Comparison of ENCODE assay signal across 16 cellular contexts in genomic region chr14:104267895-104268294, GRCh38.
A peak's percentile ranks its signal among the peaks of the same experiment; 100 is the strongest.
DNase-seq lines count a peak whose midpoint lies in the region; ATAC-seq and TF ChIP-seq lines count a peak whose summit lies in the region.
"Had no signal": no experiment of that assay in that cellular context is flagged by ENCODE, and none has a peak within 500 bp of the region (broad histone marks: within the 10 kb centered on the region; RNA-seq: fewer than 3 reads in every experiment).

No MANE protein-coding gene starts in this region.

- peaks cover 0 to 11% (median 0%) of the 10 kb centered on the region in 11 experiments; a peak in 4 of 22 replicates for H3K9me3 ChIP-seq in BLaER1 treated with 17β-estradiol and CSF1 and Interleukin-3, amounts not matched to agents 10 nM and 100 nM (replicated peaks in 1 of 11)
- H3K9me3 ChIP-seq: psoas muscle had no signal

- no peak overlapping the region; a peak in 1 of 20 replicates for H3K4me3 ChIP-seq in BLaER1 treated with 17β-estradiol and CSF1 and Interleukin-3, amounts not matched to agents 10 nM and 100 nM
- H3K4me3 ChIP-seq in GM23338 = no peak overlapping the region
- H3K4me3 ChIP-seq: psoas muscle had no signal

- H3K79me2 ChIP-seq in GM23338 (replicated peaks; ENCODE audit: insufficient read depth) = no peaks in the 10 kb centered on the region

- H2AFZ ChIP-seq in GM23338 = peak overlapping the region; percentile 48; the same call in 1 of the 2 replicates

- peak; percentile 37 for ATAC-seq in GM23338
- no peak for ATAC-seq in naive thymus-derived CD8-positive, alpha-beta T cell
- ATAC-seq: psoas muscle had no signal

- H3K27me3 ChIP-seq in BLaER1 treated with 17β-estradiol and CSF1 and Interleukin-3, amounts not matched to agents 10 nM and 100 nM = no peaks in the 10 kb centered on the region
- H3K27me3 ChIP-seq in GM23338 (ENCODE audit: insufficient read depth) = no peaks in the 10 kb centered on the region

- H3K4me2 ChIP-seq in BLaER1 treated with 17β-estradiol and CSF1 and Interleukin-3, amounts not matched to agents 10 nM and 100 nM = peak overlapping the region; percentile 25 to 66 (median 45)
- H3K4me2 ChIP-seq in GM23338 = no peak overlapping the region

- H4K20me1 ChIP-seq in BLaER1 treated with 17β-estradiol and CSF1 and Interleukin-3, amounts not matched to agents 10 nM and 100 nM = no peaks in the 10 kb centered on the region
- no peaks in the 10 kb centered on the region for H4K20me1 ChIP-seq in GM23338 (replicated peaks; ENCODE audit: insufficient read depth)

- H3K36me3 ChIP-seq in BLaER1 treated with 17β-estradiol and CSF1 and Interleukin-3, amounts not matched to agents 10 nM and 100 nM = no peaks in the 10 kb centered on the region
- no peaks in the 10 kb centered on the region for H3K36me3 ChIP-seq in GM23338 (ENCODE audit: insufficient read depth)

- H3K9me2 ChIP-seq in GM23338 (ENCODE audit: insufficient read depth) = no peaks in the 10 kb centered on the region

- no peak for TF ChIP-seq CTCF in GM23338 (conservative IDR thresholded peaks at IDR 0.05; ENCODE audit: low read depth in 2 of 2)

- POLR2A ChIA-PET in naive thymus-derived CD8-positive, alpha-beta T cell (lab: Charles Lee) = no interaction called here

- H3K4me1 Mint-ChIP-seq in GM23338 = peaks cover 15% of the 10 kb centered on the region
- peaks cover 1 to 10% (median 4%) of the 10 kb centered on the region in 4 donors for H3K4me1 Mint-ChIP-seq in naive thymus-derived CD8-positive, alpha-beta T cell

- H3K4me3 Mint-ChIP-seq in GM23338 = no peak overlapping the region
- peak overlapping the region in 8 of 10 donors; percentile 50 to 74 (median 62) for H3K4me3 Mint-ChIP-seq in naive thymus-derived CD8-positive, alpha-beta T cell

- peaks cover 0 to 52% (median 42%) of the 10 kb centered on the region in 10 experiments; a peak in 16 of 20 replicates for H3K4me1 ChIP-seq in BLaER1 treated with 17β-estradiol and CSF1 and Interleukin-3, amounts not matched to agents 10 nM and 100 nM
- no peaks in the 10 kb centered on the region for H3K4me1 ChIP-seq in GM23338 (ENCODE audit: insufficient read depth)
- H3K4me1 ChIP-seq: psoas muscle had no signal

- no peak overlapping the region for H3K27ac Mint-ChIP-seq in GM23338
- peak overlapping the region in 2 of 10 donors; percentile 38 to 71 for H3K27ac Mint-ChIP-seq in naive thymus-derived CD8-positive, alpha-beta T cell

- DNase-seq in GM23338 (ENCODE audit: low spot score) = peak; percentile 36
- DNase-seq in ecto neural progenitor cell (ENCODE audit: low spot score) = peak; percentile 36
- no peak for DNase-seq in naive thymus-derived CD8-positive, alpha-beta T cell
- no peak for DNase-seq in NCI-H82 treated with DMSO at 0.1 percent for 48 hours (lab: John Stamatoyannopoulos, UW; ENCODE audit: unreplicated experiment)
- no peak for DNase-seq in UCSD-AML1 (lab: John Stamatoyannopoulos, UW; ENCODE audit: unreplicated experiment)
- no peak for DNase-seq in COLO829 (ENCODE audit: low spot score)
- no peak for DNase-seq in OCI-M1 (lab: John Stamatoyannopoulos, UW)
- DNase-seq: activated CD8-positive, alpha-beta memory T cell treated with anti-CD3 and anti-CD28 coated beads, Interleukin-2, amount 50 U/mL, for 4 hours; amniotic stem cell; DMS153; KBM-7; NCI-H774; psoas muscle; SW 1271 had no signal

- peak overlapping the region in 3 of 11 experiments; percentile 7 to 33 (median 9); a peak in 5 of 22 replicates for H3K27ac ChIP-seq in BLaER1 treated with 17β-estradiol and CSF1 and Interleukin-3, amounts not matched to agents 10 nM and 100 nM
- no peak overlapping the region for H3K27ac ChIP-seq in GM23338 (ENCODE audit: low read depth)
- H3K27ac ChIP-seq: epithelial cell of prostate, psoas muscle had no signal

- no peaks in the 10 kb centered on the region for H3F3A ChIP-seq in GM23338 (replicated peaks; ENCODE audit: low read depth)

- H3K36me3 Mint-ChIP-seq in GM23338 (ENCODE audit: low read depth) = no peaks in the 10 kb centered on the region; the same call in 2 of the 3 replicates
- H3K36me3 Mint-ChIP-seq in naive thymus-derived CD8-positive, alpha-beta T cell = no peaks in the 10 kb centered on the region

- no peak overlapping the region; a peak in 2 of 22 replicates for H3K9ac ChIP-seq in BLaER1 treated with 17β-estradiol and CSF1 and Interleukin-3, amounts not matched to agents 10 nM and 100 nM

- H3K27me3 Mint-ChIP-seq in GM23338 (ENCODE audit: insufficient read depth, low read depth, poor library complexity) = peaks cover 9% of the 10 kb centered on the region
- peaks cover 0 to 8% (median 0%) of the 10 kb centered on the region in 5 donors for H3K27me3 Mint-ChIP-seq in naive thymus-derived CD8-positive, alpha-beta T cell

- H3K9me3 Mint-ChIP-seq in GM23338 = peaks cover 2% of the 10 kb centered on the region; the same call in 1 of the 3 replicates
- peaks cover 0 to 3% (median 0%) of the 10 kb centered on the region in 9 donors for H3K9me3 Mint-ChIP-seq in naive thymus-derived CD8-positive, alpha-beta T cell

TF ChIP-seq in GM23338, 12 proteins besides CTCF, POLR2A, EP300 and RAD21 (continues in another document):
- TF ChIP-seq REST (IDR thresholded peaks at IDR 0.05; ENCODE audit: unreplicated experiment) (no peak), ZNF114 (CRISPR knock-in tag; IDR thresholded peaks at IDR 0.05) (no peak), ZNF331 (CRISPR knock-in tag; IDR thresholded peaks at IDR 0.05; ENCODE audit: low read depth) (no peak)

Comparison
In these comparisons a context has a peak if more than half of its experiments do, and no peak if none do; other contexts are left out.
1. DNase-seq: peak in GM23338 (single experiment) and ecto neural progenitor cell (single experiment); none in naive thymus-derived CD8-positive, alpha-beta T cell (0 of 10), NCI-H82 treated with DMSO at 0.1 percent for 48 hours (single experiment), UCSD-AML1 (single experiment), COLO829 (single experiment) and OCI-M1 (single experiment).